In the genomic region with DNA sequence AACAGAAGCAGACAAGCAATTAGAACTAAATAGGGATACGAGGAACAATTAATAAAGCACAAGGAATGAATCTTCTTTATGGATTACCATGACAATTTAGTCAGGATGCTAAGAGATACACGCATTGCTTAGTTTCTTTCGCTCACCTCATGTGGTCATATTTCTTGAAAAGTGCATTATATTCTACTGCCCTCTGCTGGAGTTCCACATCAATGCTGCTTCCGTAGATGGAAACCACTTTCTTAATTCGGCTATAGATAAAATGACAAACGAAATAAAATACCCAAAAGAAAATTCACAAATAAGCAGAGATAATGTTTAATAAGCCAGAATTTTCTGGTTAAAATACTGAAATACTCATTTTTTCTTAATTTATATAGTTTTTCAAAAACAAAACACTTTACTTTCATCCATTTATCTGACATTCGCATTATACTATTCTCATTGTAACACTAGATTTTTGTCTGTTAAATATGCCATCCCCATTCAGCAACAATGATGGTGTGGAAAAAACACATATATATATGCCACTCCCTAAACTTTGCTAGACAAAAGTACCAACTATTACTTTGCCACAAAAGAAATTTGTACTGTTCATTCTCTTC, we compare ENCODE assay signal across 8 cellular contexts. TPM values are rescaled to one million over a fixed set of nuclear protein-coding genes. Genes with fewer than 3 reads are reported as not detected.
DNase-seq lines count a peak whose midpoint lies in the region; ATAC-seq, FAIRE-seq and TF ChIP-seq lines count a peak whose summit lies in the region.

No MANE protein-coding gene starts in this region.

- intact Hi-C loops in ascending aorta (cut with DNase I): no loop called here
- intact Hi-C loops in upper lobe of right lung (cut with DNase I): no loop called here

- H3K4me1 ChIP-seq in A549 (no peaks in the 10 kb centered on the region), DOHH2 (ENCODE audit: control insufficient read depth, low read length) (no peaks in the 10 kb centered on the region), ascending aorta (no peaks in the 10 kb centered on the region), keratinocyte (ENCODE audit: control insufficient read depth, extremely low read depth, insufficient read depth, low read length) (no peaks in the 10 kb centered on the region), upper lobe of right lung (no peaks in the 10 kb centered on the region)

- H3K27me3 ChIP-seq in DOHH2 (ENCODE audit: control insufficient read depth, low read length) (no peaks in the 10 kb centered on the region), ascending aorta (no peaks in the 10 kb centered on the region), keratinocyte (ENCODE audit: control insufficient read depth, extremely low read depth, insufficient read depth, low read length) (no peaks in the 10 kb centered on the region), upper lobe of right lung (no peaks in the 10 kb centered on the region)

- H3K4me2 ChIP-seq in A549 (no peak overlapping the region), DOHH2 (ENCODE audit: low read length) (no peak overlapping the region), keratinocyte (ENCODE audit: control insufficient read depth, extremely low read depth, insufficient read depth, low read depth, low read length) (no peak overlapping the region)

- H3K9me1 ChIP-seq in keratinocyte (ENCODE audit: control insufficient read depth, extremely low read depth, insufficient read depth, low read length): no peaks in the 10 kb centered on the region

- dilution Hi-C loops in keratinocyte (cut with MboI; ENCODE audit: extremely low pct_ligation_motif_present, low sequenced_read_pairs): no loop called here

- H3K36me3 ChIP-seq in DOHH2 (ENCODE audit: control insufficient read depth, low read length) (peaks cover 58% of the 10 kb centered on the region), ascending aorta (peaks cover 67 to 71% of the 10 kb centered on the region in 2 donors), keratinocyte (ENCODE audit: control insufficient read depth in 2 of 2, extremely low read depth in 1 of 2, insufficient read depth in 2 of 2, low read length in 2 of 2) (peaks cover 12 to 16% of the 10 kb centered on the region in 2 experiments), upper lobe of right lung (peaks cover 93% of the 10 kb centered on the region)

- peak; percentile 67 for FAIRE-seq in A549 (lab: Jason Lieb, UNC)
- peak; percentile 62 for FAIRE-seq in keratinocyte (lab: Jason Lieb, UNC)

- peak; percentile 71 to 77 for TF ChIP-seq RAD21 in A549 (conservative IDR thresholded peaks at IDR 0.05 in 1 of 2, IDR thresholded peaks at IDR 0.05 in 1 of 2)

- H3K9me3 ChIP-seq in A549 (no peaks in the 10 kb centered on the region), DOHH2 (ENCODE audit: control insufficient read depth, insufficient read depth, low read length) (no peaks in the 10 kb centered on the region), ascending aorta (no peaks in the 10 kb centered on the region), keratinocyte (ENCODE audit: control insufficient read depth, low read depth, low read length) (no peaks in the 10 kb centered on the region), upper lobe of right lung (no peaks in the 10 kb centered on the region)

- no peak for TF ChIP-seq EP300 in A549 (IDR thresholded peaks at IDR 0.05)

- CTCF ChIA-PET in A549 (lab: Yijun Ruan, JAX): no interaction called here

- H2AFZ ChIP-seq in keratinocyte (ENCODE audit: control insufficient read depth, low read length): no peak overlapping the region

- DNase-seq in A549 (ENCODE audit: low read depth in 1 of 2, low spot score in 1 of 2): peak; percentile 53 to 69
- DNase-seq in NCI-H128 (lab: John Stamatoyannopoulos, UW; ENCODE audit: unreplicated experiment): peak; percentile 1
- no peak for DNase-seq in ascending aorta (ENCODE audit: low spot score in 2 of 2)
- no peak for DNase-seq in keratinocyte (ENCODE audit: low read depth, low spot score)
- no peak for DNase-seq in upper lobe of right lung

- WGBS in A549 (ENCODE audit: missing lambda C conversion rate): 37% methylated on average over 7 of the region's 7 CpGs

- H3K27ac ChIP-seq in A549: no peak overlapping the region
- H3K27ac ChIP-seq in DOHH2 (ENCODE audit: low read depth, low read length): no peak overlapping the region
- H3K27ac ChIP-seq in ascending aorta: no peak overlapping the region
- H3K27ac ChIP-seq in keratinocyte (ENCODE audit: control insufficient read depth, insufficient read depth, low read length): no peak overlapping the region
- H3K27ac ChIP-seq in upper lobe of right lung: no peak overlapping the region

- ATAC-seq in A549 (peak; percentile 64 to 79; a peak in 4 of 6 replicates), upper lobe of right lung (peak; percentile 54), HG03280 (IDR thresholded peaks at IDR 0.05; ENCODE audit: unreplicated experiment) (no peak), GM21390 (IDR thresholded peaks at IDR 0.05; ENCODE audit: unreplicated experiment) (no peak)

- no peak overlapping the region for H3K9ac ChIP-seq in keratinocyte (ENCODE audit: control insufficient read depth, extremely low read depth, insufficient read depth, low read length)

- H3K4me3 ChIP-seq in A549: no peak overlapping the region
- no peak overlapping the region for H3K4me3 ChIP-seq in DOHH2 (ENCODE audit: low read length)
- H3K4me3 ChIP-seq in ascending aorta: no peak overlapping the region
- no peak overlapping the region for H3K4me3 ChIP-seq in keratinocyte (ENCODE audit: control insufficient read depth in 2 of 3, extremely low read depth in 1 of 3, insufficient read depth in 2 of 3, low read depth in 1 of 3, low read length in 3 of 3)
- H3K4me3 ChIP-seq in upper lobe of right lung: no peak overlapping the region

- POLR2A ChIA-PET in A549 (lab: Yijun Ruan, JAX): no interaction called here

- H4K20me1 ChIP-seq in DOHH2 (ENCODE audit: control insufficient read depth, insufficient read depth, low read depth, low read length): no peaks in the 10 kb centered on the region
- H4K20me1 ChIP-seq in keratinocyte (ENCODE audit: control insufficient read depth, extremely low read depth, insufficient read depth, low read length): no peaks in the 10 kb centered on the region

- H3K79me2 ChIP-seq in DOHH2 (ENCODE audit: control insufficient read depth, low read length) (no peaks in the 10 kb centered on the region), keratinocyte (ENCODE audit: control insufficient read depth, insufficient read depth, low read length) (no peaks in the 10 kb centered on the region)

- H3F3A ChIP-seq in DOHH2 (ENCODE audit: control insufficient read depth, insufficient read depth): peaks cover 8% of the 10 kb centered on the region; the same call in 1 of the 2 replicates

- no peaks in the 10 kb centered on the region for H3K9me2 ChIP-seq in DOHH2 (replicated peaks; ENCODE audit: control insufficient read depth, low read length)

- TF ChIP-seq CTCF in A549 (IDR thresholded peaks at IDR 0.05) (peak; percentile 88), DOHH2 (IDR thresholded peaks at IDR 0.05; ENCODE audit: low read depth, low read length, poor library complexity, severe bottlenecking) (peak; percentile 73), ascending aorta (IDR thresholded peaks at IDR 0.05) (peak; percentile 36 to 71 (median 70)), keratinocyte (optimal IDR thresholded peaks at IDR 0.05 in 1 of 3, IDR thresholded peaks at IDR 0.05 in 1 of 3, conservative IDR thresholded peaks at IDR 0.05 in 1 of 3; ENCODE audit: extremely low read depth in 1 of 3, insufficient read depth in 2 of 3, low read length in 3 of 3) (peak in 2 of 3 experiments; percentile 52 to 56), upper lobe of right lung (IDR thresholded peaks at IDR 0.05) (peak; percentile 71)

- TF ChIP-seq POLR2A in A549 (IDR thresholded peaks at IDR 0.05; ENCODE audit: low read length): no peak

TF ChIP-seq in A549, 52 proteins besides CTCF, POLR2A, EP300 and RAD21:
- TF ChIP-seq CHD4 (IDR thresholded peaks at IDR 0.05; ENCODE audit: borderline replicate concordance) (no peak), SMC3 (IDR thresholded peaks at IDR 0.05) (peak; percentile 59; the same call in 2 of the 3 replicates)

RNA-seq across cellular contexts. Expression of gene PHLPP2, which starts 22.0 kb away (rescaled TPM):
- polyA plus RNA-seq in A549 (2011; rRNA removed): 11.3 and 12.6 TPM in 2 replicates
- 5.3 and 6.5 TPM in 2 replicates for polyA plus RNA-seq in A549 (2012; cell fraction: cytosol; rRNA removed)
- polyA plus RNA-seq in A549 (2012; cell fraction: nucleus; rRNA removed): 7.4 and 8.8 TPM in 2 replicates
- 7.9 to 8.2 TPM (median 8.0 TPM) in 3 replicates for polyA plus RNA-seq in A549 (2017; fragmentation: RNase III; extraction: RNeasy Plus Mini Kit Qiagen cat#74134 plus additional on column Dnase treatment)
- polyA minus RNA-seq in A549 (2011; rRNA and poly(A)+ RNA removed): 27.6 and 29.4 TPM in 2 replicates
- 8.4 TPM for total RNA-seq in ascending aorta
- polyA plus RNA-seq in keratinocyte: 6.0 to 7.6 TPM (median 6.5 TPM) in 3 replicates
- 1.4 TPM for polyA plus RNA-seq in keratinocyte (2011; ENCODE audit: low read depth)
- polyA plus RNA-seq in keratinocyte (2011; cell fraction: cytosol; rRNA removed): 2.6 and 4.6 TPM in 2 replicates
- 11.4 and 14.0 TPM in 2 replicates for polyA plus RNA-seq in keratinocyte (2011; cell fraction: nucleus; rRNA removed)
- polyA plus RNA-seq in keratinocyte (2012; ENCODE audit: low replicate concordance): 1.8 and 4.5 TPM in 2 replicates
- polyA minus RNA-seq in keratinocyte: 13.3 to 19.7 TPM (median 15.0 TPM) in 3 replicates
- 9.0 TPM for polyA minus RNA-seq in keratinocyte (2011; cell fraction: cytosol; rRNA and poly(A)+ RNA removed)
- 15.9 and 23.0 TPM in 2 replicates for polyA minus RNA-seq in keratinocyte (2011; cell fraction: nucleus; rRNA and poly(A)+ RNA removed)
- 9.3 TPM for total RNA-seq in upper lobe of right lung

Comparison
In these comparisons a context has a peak if more than half of its experiments do, and no peak if none do; other contexts are left out.
1. ATAC-seq: peak in A549 (2 of 2) and upper lobe of right lung (single experiment); none in HG03280 (single experiment) and GM21390 (single experiment).
2. DNase-seq: peak in A549 (2 of 2) and NCI-H128 (single experiment); none in ascending aorta (0 of 2), keratinocyte (single experiment) and upper lobe of right lung (single experiment).
3. Peak in every context shown above with its lines, with median percentiles within 50 percentile points of each other: CTCF ChIP-seq.